17 cellular contexts compared by ENCODE assay signal in genomic region chr3:976021-976420, GRCh38.
"Had no signal": no experiment of that assay in that cellular context is flagged by ENCODE, and none has a peak within 500 bp of the region (broad histone marks: within the 10 kb centered on the region; RNA-seq: fewer than 3 reads in every experiment).

No MANE protein-coding gene starts in this region.

- ATAC-seq: esophagus mucosa, heart left ventricle, left lobe of liver, natural killer cell, right cardiac atrium had no signal

- FAIRE-seq: endometrium, islet of Langerhans, small intestine had no signal

- H3K4me3 ChIP-seq: heart left ventricle had no signal

- H3K27me3 ChIP-seq: heart left ventricle had no signal

- DNase-seq: cortex of kidney; effector memory CD4-positive, alpha-beta T cell; foreskin fibroblast; heart left ventricle; hippocampal formation; kidney glomerular epithelial cell; natural killer cell; right cardiac atrium; small intestine; stimulated activated CD4-positive, alpha-beta T cell treated with anti-CD3 and anti-CD28 coated beads, Interleukin-12 subunit alpha, Interleukin-12 subunit beta, amount 100 ng/mL, for 4 hours; stimulated activated CD4-positive, alpha-beta T cell treated with anti-CD3 and anti-CD28 coated beads, Interleukin-2, amount 100 ng/mL, for 48 hours; stimulated activated naive CD4-positive, alpha-beta T cell treated with Interleukin-2 at 50 U/mL for 16 hours; trophoblast cell had no signal

- H3K36me3 ChIP-seq: heart left ventricle had no signal
